8 cellular contexts compared by ENCODE assay signal in genomic region chr15:69576035-69576526, GRCh38.
DNase-seq lines count a peak whose midpoint lies in the region; ATAC-seq and TF ChIP-seq lines count a peak whose summit lies in the region.

No MANE protein-coding gene starts in this region.

- TF ChIP-seq CTCF in VCaP (conservative IDR thresholded peaks at IDR 0.05) (peak; percentile 96), MCF 10A (IDR thresholded peaks at IDR 0.05; ENCODE audit: unreplicated experiment) (peak; percentile 82), kidney epithelial cell (IDR thresholded peaks at IDR 0.05; ENCODE audit: insufficient read depth, low read length, poor library complexity, severe bottlenecking) (peak; percentile 78)

- no peaks in the 10 kb centered on the region for H3K9me3 Mint-ChIP-seq in MCF 10A (ENCODE audit: unreplicated experiment)

- intact Hi-C loops in MCF 10A (cut with micrococcal nuclease), result loop anchor here (1.0 to 5.0 kb wide), 4 partner anchors 99 to 912 kb away; no protein-coding TSS in a partner anchor

- POLR2A ChIA-PET in MCF 10A (lab: Yijun Ruan, JAX), result interaction anchor here (2.1 kb wide), 1 partner anchor 523 kb away, joined by 8 read pairs; no protein-coding TSS in a partner anchor

- H3K4me3 Mint-ChIP-seq in MCF 10A (ENCODE audit: unreplicated experiment), result no peak overlapping the region

- no peak overlapping the region for H3K4me3 ChIP-seq in kidney epithelial cell (ENCODE audit: low read depth, low read length)

- H3K36me3 Mint-ChIP-seq in MCF 10A (ENCODE audit: insufficient read depth, unreplicated experiment), result no peaks in the 10 kb centered on the region

- no peaks in the 10 kb centered on the region for H3K27me3 ChIP-seq in kidney epithelial cell (ENCODE audit: control insufficient read depth, insufficient read depth, low read length)

- no peaks in the 10 kb centered on the region for H3K36me3 ChIP-seq in kidney epithelial cell (ENCODE audit: control insufficient read depth, insufficient read depth, low read length)

- DNase-seq in G401 (ENCODE audit: low spot score) (peak; percentile 12), NCI-H1092 (lab: John Stamatoyannopoulos, UW) (peak; percentile 18), MCF 10A (ENCODE audit: unreplicated experiment) (peak; percentile 61), kidney epithelial cell (ENCODE audit: low read depth) (no peak)
- DNase-seq in stimulated activated CD4-positive, alpha-beta T cell treated with anti-CD3 and anti-CD28 coated beads, Interleukin-4, amount 100 ng/mL, for 48 hours (ENCODE audit: low read depth in 2 of 2), result peak; percentile 59 to 66

- ATAC-seq in GM18861 (IDR thresholded peaks at IDR 0.05; ENCODE audit: unreplicated experiment), result no peak
- no peak for ATAC-seq in GM19467 (IDR thresholded peaks at IDR 0.05; ENCODE audit: unreplicated experiment)

- no TSS peak for BruUV-seq in MCF 10A (replicated peaks; lab: Mats Ljungman, UMichigan)

- no peaks in the 10 kb centered on the region for H3K27me3 Mint-ChIP-seq in MCF 10A (ENCODE audit: insufficient read depth, unreplicated experiment)

- in situ Hi-C loops in G401 (cut with HindIII; ENCODE audit: low sequenced_read_pairs), result no loop called here

- H3K27ac Mint-ChIP-seq in MCF 10A (ENCODE audit: low read depth, unreplicated experiment), result no peak overlapping the region

- H3K27ac ChIP-seq in VCaP, result peak overlapping the region; percentile 69

- H3K4me1 Mint-ChIP-seq in MCF 10A (ENCODE audit: insufficient read depth, unreplicated experiment), result peaks cover 21% of the 10 kb centered on the region

- CTCF ChIA-PET in MCF 10A (lab: Yijun Ruan, JAX), result interaction anchor here (0.6 to 2.8 kb wide), 25 partner anchors 10 to 1147 kb away, joined by 3 to 15 read pairs (median 4); no protein-coding TSS in a partner anchor
